16 cellular contexts compared by ENCODE assay signal in the genomic region with DNA sequence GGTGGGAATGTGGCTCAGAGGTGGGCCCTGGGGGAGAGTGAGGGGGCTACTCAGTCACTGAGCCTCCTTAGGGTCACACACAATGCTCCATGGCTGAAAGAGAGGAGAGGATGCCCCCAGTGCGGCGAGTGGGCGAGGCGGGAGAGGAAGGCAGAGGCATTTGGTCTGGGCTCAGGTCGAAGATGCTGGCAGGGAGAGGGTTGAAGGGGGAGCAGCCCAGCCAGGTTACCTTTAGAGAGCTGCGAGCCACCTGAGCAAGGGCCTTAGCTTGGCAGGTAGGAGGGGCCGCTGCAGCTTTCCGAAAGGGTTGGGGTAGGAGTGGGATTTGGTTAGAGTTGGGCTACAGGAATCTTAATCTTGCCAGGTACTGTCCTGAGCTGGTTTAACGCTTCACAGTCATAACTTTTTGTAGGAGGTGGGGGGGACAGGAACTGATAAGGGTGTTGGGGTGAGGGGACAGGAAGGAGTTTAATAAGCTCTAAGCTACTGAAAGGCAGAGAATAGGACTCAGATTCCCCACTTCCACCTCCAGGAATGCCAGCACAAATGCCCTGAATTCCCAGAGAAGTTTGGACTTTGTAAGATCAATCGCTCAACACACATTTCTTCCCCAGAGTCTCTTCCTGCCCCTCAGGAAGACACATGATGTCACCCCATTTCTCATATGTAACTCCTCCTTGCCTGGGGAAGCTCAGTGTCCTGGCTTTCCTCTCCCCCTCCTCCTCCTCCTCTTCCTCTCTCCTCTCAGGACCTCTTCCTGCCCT. TPM values are rescaled to one million over a fixed set of nuclear protein-coding genes. Genes with fewer than 3 reads are reported as not detected.
"Had no signal": no experiment of that assay in that cellular context is flagged by ENCODE, and none has a peak within 500 bp of the region (broad histone marks: within the 10 kb centered on the region; RNA-seq: fewer than 3 reads in every experiment).

No MANE protein-coding gene starts in this region.

- H3K4me3 Mint-ChIP-seq: activated B cell treated with CpG ODN at 0.5 μM for 24 hours; activated CD8-positive, alpha-beta T cell treated with anti-CD3 and anti-CD28 coated beads for 36 hours; mesothelial cell of epicardium; stimulated activated naive B cell treated with anti-CD40 and anti-IgM and Interleukin-4, amounts not matched to agents 10 μg/mL and 1 μg/mL and 100 μg/mL, for 72 hours had no signal

- H3K27ac Mint-ChIP-seq: activated B cell treated with CpG ODN at 0.5 μM for 24 hours; activated CD8-positive, alpha-beta T cell treated with anti-CD3 and anti-CD28 coated beads for 36 hours; mesothelial cell of epicardium; stimulated activated naive B cell treated with anti-CD40 and anti-IgM and Interleukin-4, amounts not matched to agents 10 μg/mL and 1 μg/mL and 100 μg/mL, for 72 hours had no signal

- H3K9me3 ChIP-seq: breast epithelium, neutrophil, transverse colon, vagina had no signal

- H3K36me3 ChIP-seq: breast epithelium, neutrophil, transverse colon, vagina had no signal

- H3K27me3 ChIP-seq: breast epithelium, vagina had no signal

- H3K9me3 Mint-ChIP-seq: activated B cell treated with CpG ODN at 0.5 μM for 24 hours; activated CD8-positive, alpha-beta T cell treated with anti-CD3 and anti-CD28 coated beads for 36 hours; mesothelial cell of epicardium; stimulated activated naive B cell treated with anti-CD40 and anti-IgM and Interleukin-4, amounts not matched to agents 10 μg/mL and 1 μg/mL and 100 μg/mL, for 72 hours had no signal

- ATAC-seq: activated CD8-positive, alpha-beta T cell treated with anti-CD3 and anti-CD28 coated beads for 36 hours; stimulated activated naive B cell treated with anti-CD40 and anti-IgM and Interleukin-4, amounts not matched to agents 10 μg/mL and 1 μg/mL and 100 μg/mL, for 72 hours had no signal

- H3K4me3 ChIP-seq: breast epithelium, dorsolateral prefrontal cortex, transverse colon, vagina had no signal

- H3K27ac ChIP-seq: dorsolateral prefrontal cortex, neutrophil, transverse colon, vagina had no signal

- DNase-seq: activated B cell treated with CpG ODN at 0.5 μM for 24 hours; activated CD4-positive, alpha-beta T cell treated with anti-CD3 and anti-CD28 coated beads for 48 hours; activated CD8-positive, alpha-beta memory T cell treated with anti-CD3 and anti-CD28 coated beads, Interleukin-2, amount 50 U/mL, for 4 hours; activated CD8-positive, alpha-beta T cell treated with anti-CD3 and anti-CD28 coated beads for 36 hours; activated naive CD4-positive, alpha-beta T cell; kidney glomerular epithelial cell; retina; stimulated activated CD4-positive, alpha-beta T cell treated with anti-CD3 and anti-CD28 coated beads, Interleukin-2, amount 100 ng/mL, for 48 hours; stimulated activated naive B cell treated with anti-CD40 and anti-IgM and Interleukin-4, amounts not matched to agents 10 μg/mL and 1 μg/mL and 100 μg/mL, for 72 hours; T-helper 2 cell; transverse colon had no signal

- H3K36me3 Mint-ChIP-seq: mesothelial cell of epicardium; stimulated activated naive B cell treated with anti-CD40 and anti-IgM and Interleukin-4, amounts not matched to agents 10 μg/mL and 1 μg/mL and 100 μg/mL, for 72 hours had no signal

RNA-seq across cellular contexts. Expression of gene LOXL4, which starts 4.9 kb away (rescaled TPM):
- total RNA-seq: activated B cell treated with CpG ODN at 0.5 μM for 24 hours; activated CD8-positive, alpha-beta T cell treated with anti-CD3 and anti-CD28 coated beads for 36 hours had no signal
